18 cellular contexts compared by ENCODE assay signal in genomic region chr2:100060875-100061274, GRCh38.
DNase-seq lines count a peak whose midpoint lies in the region; ATAC-seq and TF ChIP-seq lines count a peak whose summit lies in the region.
"Had no signal": no experiment of that assay in that cellular context is flagged by ENCODE, and none has a peak within 500 bp of the region (broad histone marks: within the 10 kb centered on the region; RNA-seq: fewer than 3 reads in every experiment).

No MANE protein-coding gene starts in this region.

- 0 out of 2 replicates have a peak, but pooled peaks cover 3% of the 10 kb centered on the region for H3K79me2 ChIP-seq in DND-41 (ENCODE audit: insufficient read depth, low read length)

- H3K4me1 ChIP-seq in DND-41 (ENCODE audit: insufficient read depth, low read length) (peaks cover 54% of the 10 kb centered on the region), tibial nerve (peaks cover 0 to 4% (median 0%) of the 10 kb centered on the region in 4 donors)
- H3K4me1 ChIP-seq in naive thymus-derived CD4-positive, alpha-beta T cell (ENCODE audit: control insufficient read depth in 2 of 2, insufficient read depth in 2 of 2, low read length in 2 of 2) = peaks cover 9% of the 10 kb centered on the region in 2 donors

- CTCF ChIA-PET in activated CD8-positive, alpha-beta T cell treated with anti-CD3 and anti-CD28 coated beads, Interleukin-2, amount 10 ng/mL, durations not matched to agents 7 days and 5 days (lab: Charles Lee) = no interaction called here
- CTCF ChIA-PET in naive thymus-derived CD4-positive, alpha-beta T cell (lab: Charles Lee) = interaction anchor here (0.7 kb wide), 1 partner anchor 43 kb away, joined by 3 read pairs; no protein-coding TSS in a partner anchor

- peaks cover 12% of the 10 kb centered on the region for H3K36me3 Mint-ChIP-seq in activated CD8-positive, alpha-beta T cell treated with anti-CD3 and anti-CD28 coated beads, Interleukin-2, amount 10 ng/mL, durations not matched to agents 7 days and 5 days (ENCODE audit: low read depth)
- H3K36me3 Mint-ChIP-seq in naive thymus-derived CD4-positive, alpha-beta T cell = peaks cover 0 to 30% (median 26%) of the 10 kb centered on the region in 5 donors

- peak; percentile 8 for DNase-seq in activated CD4-positive, alpha-beta T cell treated with anti-CD3 and anti-CD28 coated beads for 48 hours
- DNase-seq in activated CD4-positive, alpha-beta T cell treated with anti-CD3 and anti-CD28 coated beads, Interleukin-2, amount 50 U/mL, for 1 hour = no peak
- DNase-seq in DND-41 (peak; percentile 36), GM19238 (ENCODE audit: insufficient read length, low spot score) (no peak), tibial nerve (ENCODE audit: low spot score in 2 of 2) (no peak)
- DNase-seq in activated CD8-positive, alpha-beta T cell treated with anti-CD3 and anti-CD28 coated beads, Interleukin-2, amount 10 ng/mL, durations not matched to agents 7 days and 5 days = peak; percentile 49
- DNase-seq in naive thymus-derived CD4-positive, alpha-beta T cell = peak in 6 of 9 donors; percentile 26 to 61 (median 43)
- DNase-seq: cerebellar nuclear complex; effector CD8-positive, alpha-beta T cell; lower lobe of right lung; MM.1S; NCI-H187 treated with DMSO at 0.1 percent for 48 hours; NCI-H510A; pancreas; SW 1271; upper lobe of left lung had no signal

- peak; percentile 87 for ATAC-seq in DND-41 (ENCODE audit: insufficient read depth, low read depth)
- ATAC-seq in activated CD8-positive, alpha-beta T cell treated with anti-CD3 and anti-CD28 coated beads, Interleukin-2, amount 10 ng/mL, durations not matched to agents 7 days and 5 days = peak; percentile 81
- peak; percentile 54 for ATAC-seq in naive thymus-derived CD4-positive, alpha-beta T cell
- ATAC-seq in GM18519 (IDR thresholded peaks at IDR 0.05; ENCODE audit: low FRiP score, unreplicated experiment) = no peak
- ATAC-seq: lower lobe of right lung, pancreas had no signal

- intact Hi-C loops in naive thymus-derived CD4-positive, alpha-beta T cell (cut with micrococcal nuclease) = no loop called here

- no peaks in the 10 kb centered on the region; the same call in 1 of the 2 replicates for H4K20me1 ChIP-seq in DND-41 (ENCODE audit: insufficient read depth, low read length)

- no peak for TF ChIP-seq POLR2A in tibial nerve (IDR thresholded peaks at IDR 0.05)

- no peak overlapping the region for H3K4me2 ChIP-seq in DND-41 (ENCODE audit: insufficient read depth, low read length)

- no peak overlapping the region for H2AFZ ChIP-seq in DND-41 (ENCODE audit: low read depth, low read length)

- WGBS in tibial nerve, 2 donors = 89 to 91% methylated on average over 4 of the region's 4 CpGs

- H3K27ac ChIP-seq in DND-41 (ENCODE audit: low read length) (0 out of 2 replicates have a peak overlapping the region, but pooled peaks have one; percentile 17), tibial nerve (no peak overlapping the region)
- H3K27ac ChIP-seq in naive thymus-derived CD4-positive, alpha-beta T cell (ENCODE audit: low read depth, low read length) = no peak overlapping the region
- H3K27ac ChIP-seq: lower lobe of right lung, pancreas, upper lobe of left lung had no signal

- no peaks in the 10 kb centered on the region for H3K9me3 ChIP-seq in DND-41 (ENCODE audit: insufficient read depth, low read length, severe bottlenecking)
- no peaks in the 10 kb centered on the region for H3K9me3 ChIP-seq in naive thymus-derived CD4-positive, alpha-beta T cell (ENCODE audit: control insufficient read depth in 2 of 3, low read length in 3 of 3)
- peaks cover 0 to 5% (median 0%) of the 10 kb centered on the region in 4 donors for H3K9me3 ChIP-seq in tibial nerve
- H3K9me3 ChIP-seq: lower lobe of right lung, pancreas, upper lobe of left lung had no signal

- H3K27me3 ChIP-seq in DND-41 (ENCODE audit: insufficient read depth, low read length, poor library complexity) = no peaks in the 10 kb centered on the region
- H3K27me3 ChIP-seq in naive thymus-derived CD4-positive, alpha-beta T cell (ENCODE audit: control insufficient read depth in 2 of 2, insufficient read depth in 2 of 2, low read length in 2 of 2) = no peaks in the 10 kb centered on the region
- H3K27me3 ChIP-seq in tibial nerve = no peaks in the 10 kb centered on the region
- H3K27me3 ChIP-seq: pancreas, upper lobe of left lung had no signal

- POLR2A ChIA-PET in activated CD8-positive, alpha-beta T cell treated with anti-CD3 and anti-CD28 coated beads, Interleukin-2, amount 10 ng/mL, durations not matched to agents 7 days and 5 days (lab: Charles Lee) = no interaction called here
- POLR2A ChIA-PET in naive thymus-derived CD4-positive, alpha-beta T cell (lab: Charles Lee) = no interaction called here

- H3K4me3 Mint-ChIP-seq in activated CD8-positive, alpha-beta T cell treated with anti-CD3 and anti-CD28 coated beads, Interleukin-2, amount 10 ng/mL, durations not matched to agents 7 days and 5 days = no peak overlapping the region
- H3K4me3 Mint-ChIP-seq in naive thymus-derived CD4-positive, alpha-beta T cell = peak overlapping the region in 2 of 10 donors; percentile 8 to 50
- H3K4me3 Mint-ChIP-seq: CD14-positive monocyte had no signal

- no peak overlapping the region for H3K4me3 ChIP-seq in DND-41 (ENCODE audit: low read depth in 1 of 2, low read length in 2 of 2)
- H3K4me3 ChIP-seq in naive thymus-derived CD4-positive, alpha-beta T cell (ENCODE audit: low read length) = no peak overlapping the region
- no peak overlapping the region for H3K4me3 ChIP-seq in tibial nerve
- H3K4me3 ChIP-seq: lower lobe of right lung, pancreas, upper lobe of left lung had no signal

- H3K4me1 Mint-ChIP-seq in activated CD8-positive, alpha-beta T cell treated with anti-CD3 and anti-CD28 coated beads, Interleukin-2, amount 10 ng/mL, durations not matched to agents 7 days and 5 days (ENCODE audit: low read depth) = peaks cover 22% of the 10 kb centered on the region
- peaks cover 5 to 24% (median 14%) of the 10 kb centered on the region in 7 donors for H3K4me1 Mint-ChIP-seq in naive thymus-derived CD4-positive, alpha-beta T cell

- TF ChIP-seq CTCF in DND-41 (IDR thresholded peaks at IDR 0.05; ENCODE audit: borderline replicate concordance, extremely low read depth, low read length, poor library complexity, severe bottlenecking) (no peak), tibial nerve (IDR thresholded peaks at IDR 0.05) (no peak)

- peaks cover 18% of the 10 kb centered on the region; the same call in 1 of the 2 replicates for H3K36me3 ChIP-seq in DND-41 (ENCODE audit: insufficient read depth, low read length)
- H3K36me3 ChIP-seq in naive thymus-derived CD4-positive, alpha-beta T cell (ENCODE audit: control insufficient read depth in 2 of 3, insufficient read depth in 3 of 3, low read length in 3 of 3) = no peaks in the 10 kb centered on the region
- H3K36me3 ChIP-seq in tibial nerve = no peaks in the 10 kb centered on the region
- H3K36me3 ChIP-seq: lower lobe of right lung, pancreas, upper lobe of left lung had no signal

- no peaks in the 10 kb centered on the region for H3K27me3 Mint-ChIP-seq in activated CD8-positive, alpha-beta T cell treated with anti-CD3 and anti-CD28 coated beads, Interleukin-2, amount 10 ng/mL, durations not matched to agents 7 days and 5 days (ENCODE audit: low read depth)
- peaks cover 0 to 10% (median 0%) of the 10 kb centered on the region in 5 donors for H3K27me3 Mint-ChIP-seq in naive thymus-derived CD4-positive, alpha-beta T cell

- peak overlapping the region; percentile 33 for H3K27ac Mint-ChIP-seq in activated CD8-positive, alpha-beta T cell treated with anti-CD3 and anti-CD28 coated beads, Interleukin-2, amount 10 ng/mL, durations not matched to agents 7 days and 5 days
- peak overlapping the region in 8 of 9 donors; percentile 2 to 82 (median 40) for H3K27ac Mint-ChIP-seq in naive thymus-derived CD4-positive, alpha-beta T cell
- H3K27ac Mint-ChIP-seq: CD14-positive monocyte had no signal

- no peaks in the 10 kb centered on the region for H3K9me3 Mint-ChIP-seq in activated CD8-positive, alpha-beta T cell treated with anti-CD3 and anti-CD28 coated beads, Interleukin-2, amount 10 ng/mL, durations not matched to agents 7 days and 5 days (ENCODE audit: insufficient read depth)
- peaks cover 0 to 12% (median 5%) of the 10 kb centered on the region in 11 donors for H3K9me3 Mint-ChIP-seq in naive thymus-derived CD4-positive, alpha-beta T cell

- no peak overlapping the region for H3K9ac ChIP-seq in DND-41 (ENCODE audit: low read depth, low read length)

- TF ChIP-seq EP300 in tibial nerve (IDR thresholded peaks at IDR 0.05) = no peak

Comparison
In these comparisons a context has a peak if more than half of its experiments do, and no peak if none do; other contexts are left out.
1. DNase-seq: peak in activated CD4-positive, alpha-beta T cell treated with anti-CD3 and anti-CD28 coated beads for 48 hours (single experiment), DND-41 (single experiment), activated CD8-positive, alpha-beta T cell treated with anti-CD3 and anti-CD28 coated beads, Interleukin-2, amount 10 ng/mL, durations not matched to agents 7 days and 5 days (single experiment) and naive thymus-derived CD4-positive, alpha-beta T cell (6 of 9); none in activated CD4-positive, alpha-beta T cell treated with anti-CD3 and anti-CD28 coated beads, Interleukin-2, amount 50 U/mL, for 1 hour (single experiment), GM19238 (single experiment) and tibial nerve (0 of 2).